ENCODE assay signal across 1 cellular context in genomic region chr17:49976163-49976827, GRCh38.
TF ChIP-seq lines count a peak whose summit lies in the region.

No MANE protein-coding gene starts in this region.

TF ChIP-seq in HEK293, 187 proteins besides CTCF, POLR2A, EP300 and RAD21 (continued from another document and continues in another):
- TF ChIP-seq BCL6B (tag by site-specific recombination; IDR thresholded peaks at IDR 0.05) (peak; percentile 98), PRDM4 (tag by site-specific recombination; IDR thresholded peaks at IDR 0.05) (peak; percentile 97), ZNF501 (tag by site-specific recombination; IDR thresholded peaks at IDR 0.05) (peak; percentile 81; the same call in 1 of the 2 replicates), ZNF560 (tag by site-specific recombination; IDR thresholded peaks at IDR 0.05; ENCODE audit: borderline replicate concordance) (no peak), ZNF610 (tag by site-specific recombination; IDR thresholded peaks at IDR 0.05; ENCODE audit: borderline replicate concordance) (peak; percentile 87), ZSCAN30 (tag by site-specific recombination; IDR thresholded peaks at IDR 0.05) (peak; percentile 99), ZNF280C (tag by site-specific recombination; IDR thresholded peaks at IDR 0.05) (no peak), ZNF302 (tag by site-specific recombination; IDR thresholded peaks at IDR 0.05; ENCODE audit: low read depth) (no peak), TSHZ1 (tag by site-specific recombination; IDR thresholded peaks at IDR 0.05; ENCODE audit: borderline replicate concordance) (peak; percentile 99), ZNF791 (tag by site-specific recombination; IDR thresholded peaks at IDR 0.05) (no peak), MZF1 (tag by site-specific recombination; IDR thresholded peaks at IDR 0.05; ENCODE audit: borderline replicate concordance) (0 out of 2 replicates have a peak, but pooled peaks have one; percentile 68), GLIS1 (tag by site-specific recombination; IDR thresholded peaks at IDR 0.05) (peak; percentile 99), BCL11A (tag by site-specific recombination; IDR thresholded peaks at IDR 0.05; ENCODE audit: low read depth) (peak; percentile 96), ZFHX2 (tag by site-specific recombination; conservative IDR thresholded peaks at IDR 0.05) (peak; percentile 95), ZBTB11 (tag by site-specific recombination; conservative IDR thresholded peaks at IDR 0.05; ENCODE audit: low read depth) (peak; percentile 27; the same call in 1 of the 2 replicates), ZBTB17 (tag by site-specific recombination; IDR thresholded peaks at IDR 0.05) (peak; percentile 90), ZNF350 (tag by site-specific recombination; IDR thresholded peaks at IDR 0.05) (no peak), ZNF645 (tag by site-specific recombination; IDR thresholded peaks at IDR 0.05) (peak; percentile 72; the same call in 1 of the 2 replicates), ZNF621 (tag by site-specific recombination; IDR thresholded peaks at IDR 0.05) (no peak), ZNF558 (tag by site-specific recombination; IDR thresholded peaks at IDR 0.05) (no peak; the same call in 1 of the 2 replicates), ZNF146 (tag by site-specific recombination; IDR thresholded peaks at IDR 0.05) (peak; percentile 44; the same call in 1 of the 2 replicates), ATF2 (tag by site-specific recombination; IDR thresholded peaks at IDR 0.05; ENCODE audit: low read depth) (peak; percentile 56; the same call in 1 of the 2 replicates), ZNF449 (tag by site-specific recombination; IDR thresholded peaks at IDR 0.05) (peak; percentile 97), INSM2 (tag by site-specific recombination; IDR thresholded peaks at IDR 0.05) (peak; percentile 98), ZNF23 (tag by site-specific recombination; IDR thresholded peaks at IDR 0.05; ENCODE audit: borderline replicate concordance) (no peak), MYNN (tag by site-specific recombination; IDR thresholded peaks at IDR 0.05; ENCODE audit: borderline replicate concordance) (no peak), ZNF561 (tag by site-specific recombination; IDR thresholded peaks at IDR 0.05; ENCODE audit: borderline replicate concordance) (peak; percentile 94), MEIS1 (CRISPR knock-in tag; IDR thresholded peaks at IDR 0.05; ENCODE audit: borderline replicate concordance) (peak; percentile 45; the same call in 1 of the 2 replicates), TCF7L2 (IDR thresholded peaks at IDR 0.05; ENCODE audit: borderline replicate concordance, low read depth, low read length) (peak; percentile 93), ZNF423 (tag by site-specific recombination; IDR thresholded peaks at IDR 0.05) (peak; percentile 83), ZNF138 (tag by site-specific recombination; IDR thresholded peaks at IDR 0.05; ENCODE audit: borderline replicate concordance) (no peak), ZIC2 (tag by site-specific recombination; IDR thresholded peaks at IDR 0.05) (peak; percentile 99), ZBTB44 (tag by site-specific recombination; IDR thresholded peaks at IDR 0.05) (peak; percentile 92), ZNF133 (tag by site-specific recombination; IDR thresholded peaks at IDR 0.05) (no peak), KLF16 (tag by site-specific recombination; IDR thresholded peaks at IDR 0.05) (peak; percentile 83), ZNF521 (tag by site-specific recombination; IDR thresholded peaks at IDR 0.05) (no peak), EGR2 (tag by site-specific recombination; IDR thresholded peaks at IDR 0.05; ENCODE audit: low read depth) (peak; percentile 94)
